8 cellular contexts compared by ENCODE assay signal in genomic region chr14:36647827-36648753, GRCh38. TPM values are rescaled to one million over a fixed set of nuclear protein-coding genes. Genes with fewer than 3 reads are reported as not detected.
A peak's percentile ranks its signal among the peaks of the same experiment; 100 is the strongest.
DNase-seq lines count a peak whose midpoint lies in the region; ATAC-seq and TF ChIP-seq lines count a peak whose summit lies in the region.

No MANE protein-coding gene starts in this region.

- no peaks in the 10 kb centered on the region for H3K36me3 ChIP-seq in upper lobe of right lung

- no peak overlapping the region for H3K27ac ChIP-seq in upper lobe of right lung

- peaks cover 11% of the 10 kb centered on the region for H3K4me1 ChIP-seq in upper lobe of right lung

- H3K4me3 ChIP-seq in astrocyte of the spinal cord (ENCODE audit: low read depth, low read length) (peak overlapping the region; percentile 38), upper lobe of right lung (peak overlapping the region; percentile 37)

- peak; percentile 38 for DNase-seq in DMS 273 treated with DMSO at 0.1 percent for 48 hours (lab: John Stamatoyannopoulos, UW)
- DNase-seq in NCI-H128 (lab: John Stamatoyannopoulos, UW; ENCODE audit: unreplicated experiment) = peak; percentile 55
- peak; percentile 55 for DNase-seq in astrocyte of the spinal cord (ENCODE audit: low read depth, low spot score)
- no peak for DNase-seq in left colon
- peak; percentile 67 for DNase-seq in upper lobe of right lung
- no peak for DNase-seq in stimulated activated naive CD4-positive, alpha-beta T cell (lab: John Stamatoyannopoulos, UW)
- no peak for DNase-seq in medulla oblongata (ENCODE audit: extremely low spot score)

- peak; percentile 61 for TF ChIP-seq CTCF in astrocyte of the spinal cord (IDR thresholded peaks at IDR 0.05; ENCODE audit: low read depth, low read length)
- peak; percentile 30 for TF ChIP-seq CTCF in upper lobe of right lung (IDR thresholded peaks at IDR 0.05)

- ATAC-seq in left colon (peak; percentile 91), upper lobe of right lung (peak; percentile 83), HG03432 (IDR thresholded peaks at IDR 0.05; ENCODE audit: unreplicated experiment) (no peak)

- in situ Hi-C loops in astrocyte of the spinal cord (cut with HindIII; ENCODE audit: low sequenced_read_pairs) = no loop called here

- intact Hi-C loops in left colon (cut with DNase I, micrococcal nuclease) (no loop called here), upper lobe of right lung (cut with DNase I) (no loop called here)

- no peaks in the 10 kb centered on the region for H3K9me3 ChIP-seq in upper lobe of right lung

- H3K27me3 ChIP-seq in upper lobe of right lung = peaks cover 83% of the 10 kb centered on the region

RNA-seq across cellular contexts. Expression of gene PAX9, which starts 13.6 kb away (rescaled TPM):
- total RNA-seq in left colon (under 1 TPM; 0.22 to 0.24 TPM), upper lobe of right lung (0.78 TPM)

Comparison
In these comparisons a context has a peak if more than half of its experiments do, and no peak if none do; other contexts are left out.
1. DNase-seq: peak in DMS 273 treated with DMSO at 0.1 percent for 48 hours (single experiment), NCI-H128 (single experiment), astrocyte of the spinal cord (single experiment) and upper lobe of right lung (single experiment); none in left colon (0 of 2), stimulated activated naive CD4-positive, alpha-beta T cell (0 of 6) and medulla oblongata (single experiment).